ENCODE assay signal across 1 cellular context in genomic region chr15:58110999-58111717, GRCh38.
TF ChIP-seq lines count a peak whose summit lies in the region.

No MANE protein-coding gene starts in this region.

TF ChIP-seq in K562, 482 proteins besides CTCF, POLR2A, EP300 and RAD21 (continued from another document):
- TF ChIP-seq CHD7 (IDR thresholded peaks at IDR 0.05; ENCODE audit: low read depth, low read length), result no peak
- TF ChIP-seq ZNF766 (CRISPR knock-in tag; conservative IDR thresholded peaks at IDR 0.05), result no peak; the same call in 1 of the 2 replicates
- TF ChIP-seq NEUROD1 (IDR thresholded peaks at IDR 0.05; ENCODE audit: borderline replicate concordance, low read depth, low read length, partially characterized antibody), result no peak
- no peak for TF ChIP-seq ZNF24 (IDR thresholded peaks at IDR 0.05)
- TF ChIP-seq KAT2B (IDR thresholded peaks at IDR 0.05; ENCODE audit: low read depth, low read length), result no peak
TF ChIP-seq in K562: peak in this region for 135.
